9 cellular contexts compared by ENCODE assay signal in genomic region chr20:45374101-45374467, GRCh38. TPM values are rescaled to one million over a fixed set of nuclear protein-coding genes. Genes with fewer than 3 reads are reported as not detected.
DNase-seq lines count a peak whose midpoint lies in the region; ATAC-seq and TF ChIP-seq lines count a peak whose summit lies in the region.
"Had no signal": no experiment of that assay in that cellular context is flagged by ENCODE, and none has a peak within 500 bp of the region (broad histone marks: within the 10 kb centered on the region; RNA-seq: fewer than 3 reads in every experiment).

No MANE protein-coding gene starts in this region.

- peak overlapping the region; percentile 45 to 59 (median 58) for H3K4me3 ChIP-seq in right lobe of liver
- H3K4me3 ChIP-seq in testis: peak overlapping the region; percentile 48 to 51
- no peak overlapping the region for H3K4me3 ChIP-seq in lower leg skin (ENCODE audit: low read depth, poor library complexity, severe bottlenecking)

- no peak for ATAC-seq in activated CD8-positive, alpha-beta memory T cell treated with anti-CD3 and anti-CD28 coated beads, Interleukin-2, amount 10 ng/mL, durations not matched to agents 7 days and 5 days
- ATAC-seq in activated naive CD8-positive, alpha-beta T cell treated with anti-CD3 and anti-CD28 coated beads, Interleukin-2, amount 10 ng/mL, durations not matched to agents 7 days and 5 days (ENCODE audit: low read depth): no peak
- ATAC-seq in right lobe of liver: no peak

- no peaks in the 10 kb centered on the region for H3K36me3 Mint-ChIP-seq in activated CD8-positive, alpha-beta memory T cell treated with anti-CD3 and anti-CD28 coated beads, Interleukin-2, amount 10 ng/mL, durations not matched to agents 7 days and 5 days
- peaks cover 1% of the 10 kb centered on the region for H3K36me3 Mint-ChIP-seq in activated naive CD8-positive, alpha-beta T cell treated with anti-CD3 and anti-CD28 coated beads, Interleukin-2, amount 10 ng/mL, durations not matched to agents 7 days and 5 days

- intact Hi-C loops in right lobe of liver (cut with DNase I) (loop anchor here (10.0 kb wide), 2 partner anchors 51 to 71 kb away; no protein-coding TSS in a partner anchor), testis (cut with DNase I; ENCODE audit: low total_unique reads) (no loop called here), lower leg skin (cut with DNase I; ENCODE audit: low total_unique reads) (loop anchor here (5.0 kb wide), 2 partner anchors 52 to 63 kb away; no protein-coding TSS in a partner anchor)

- H3K9me3 Mint-ChIP-seq in activated CD8-positive, alpha-beta memory T cell treated with anti-CD3 and anti-CD28 coated beads, Interleukin-2, amount 10 ng/mL, durations not matched to agents 7 days and 5 days (ENCODE audit: low read depth): no peaks in the 10 kb centered on the region
- H3K9me3 Mint-ChIP-seq in activated naive CD8-positive, alpha-beta T cell treated with anti-CD3 and anti-CD28 coated beads, Interleukin-2, amount 10 ng/mL, durations not matched to agents 7 days and 5 days: no peaks in the 10 kb centered on the region

- peak overlapping the region in 1 of 3 donors; percentile 60 for H3K27ac ChIP-seq in right lobe of liver
- H3K27ac ChIP-seq in testis: no peak overlapping the region

- H3K4me1 ChIP-seq in right lobe of liver: peaks cover 0 to 7% (median 3%) of the 10 kb centered on the region in 4 donors
- H3K4me1 ChIP-seq in testis: peaks cover 3% of the 10 kb centered on the region

- peak overlapping the region; percentile 78 for H3K4me3 Mint-ChIP-seq in activated CD8-positive, alpha-beta memory T cell treated with anti-CD3 and anti-CD28 coated beads, Interleukin-2, amount 10 ng/mL, durations not matched to agents 7 days and 5 days
- H3K4me3 Mint-ChIP-seq in activated naive CD8-positive, alpha-beta T cell treated with anti-CD3 and anti-CD28 coated beads, Interleukin-2, amount 10 ng/mL, durations not matched to agents 7 days and 5 days: peak overlapping the region; percentile 86

- H3K9me3 ChIP-seq in right lobe of liver (no peaks in the 10 kb centered on the region), testis (no peaks in the 10 kb centered on the region)

- CTCF ChIA-PET in activated CD8-positive, alpha-beta memory T cell treated with anti-CD3 and anti-CD28 coated beads, Interleukin-2, amount 10 ng/mL, durations not matched to agents 7 days and 5 days (lab: Charles Lee): interaction anchor here (0.8 to 19.3 kb wide), 37 partner anchors 9 to 424 kb away, joined by 3 to 478 read pairs (median 6); partner anchors contain the start of genes DBNDD2, PIGT, SDC4 and SYS1

- TF ChIP-seq POLR2A in right lobe of liver (IDR thresholded peaks at IDR 0.05): no peak
- no peak for TF ChIP-seq POLR2A in testis (IDR thresholded peaks at IDR 0.05)
- no peak for TF ChIP-seq POLR2A in lower leg skin (IDR thresholded peaks at IDR 0.05)

- TF ChIP-seq CTCF in right lobe of liver (IDR thresholded peaks at IDR 0.05): no peak
- no peak for TF ChIP-seq CTCF in testis (IDR thresholded peaks at IDR 0.05)
- TF ChIP-seq CTCF in lower leg skin (IDR thresholded peaks at IDR 0.05): no peak

- peak overlapping the region; percentile 90 for H3K27ac Mint-ChIP-seq in activated CD8-positive, alpha-beta memory T cell treated with anti-CD3 and anti-CD28 coated beads, Interleukin-2, amount 10 ng/mL, durations not matched to agents 7 days and 5 days
- peak overlapping the region; percentile 96 for H3K27ac Mint-ChIP-seq in activated naive CD8-positive, alpha-beta T cell treated with anti-CD3 and anti-CD28 coated beads, Interleukin-2, amount 10 ng/mL, durations not matched to agents 7 days and 5 days

- H3K27me3 ChIP-seq in right lobe of liver: no peaks in the 10 kb centered on the region
- no peaks in the 10 kb centered on the region for H3K27me3 ChIP-seq in testis

- H3K4me1 Mint-ChIP-seq in activated CD8-positive, alpha-beta memory T cell treated with anti-CD3 and anti-CD28 coated beads, Interleukin-2, amount 10 ng/mL, durations not matched to agents 7 days and 5 days: peaks cover 21% of the 10 kb centered on the region
- H3K4me1 Mint-ChIP-seq in activated naive CD8-positive, alpha-beta T cell treated with anti-CD3 and anti-CD28 coated beads, Interleukin-2, amount 10 ng/mL, durations not matched to agents 7 days and 5 days: peaks cover 17% of the 10 kb centered on the region

- POLR2A ChIA-PET in activated naive CD8-positive, alpha-beta T cell treated with anti-CD3 and anti-CD28 coated beads, Interleukin-2, amount 10 ng/mL, durations not matched to agents 7 days and 5 days (lab: Charles Lee): interaction anchor here (0.7 to 5.0 kb wide), 11 partner anchors 10 to 397 kb away, joined by 3 to 49 read pairs (median 6); partner anchors contain the start of genes PIGT and SYS1

- H3K27me3 Mint-ChIP-seq in activated CD8-positive, alpha-beta memory T cell treated with anti-CD3 and anti-CD28 coated beads, Interleukin-2, amount 10 ng/mL, durations not matched to agents 7 days and 5 days: no peaks in the 10 kb centered on the region
- no peaks in the 10 kb centered on the region for H3K27me3 Mint-ChIP-seq in activated naive CD8-positive, alpha-beta T cell treated with anti-CD3 and anti-CD28 coated beads, Interleukin-2, amount 10 ng/mL, durations not matched to agents 7 days and 5 days

- H3K36me3 ChIP-seq in right lobe of liver: no peaks in the 10 kb centered on the region
- H3K36me3 ChIP-seq in testis (ENCODE audit: low read depth, missing control alignments): no peaks in the 10 kb centered on the region

- DNase-seq in activated CD8-positive, alpha-beta memory T cell treated with anti-CD3 and anti-CD28 coated beads, Interleukin-2, amount 10 ng/mL, durations not matched to agents 7 days and 5 days: no peak
- DNase-seq in activated CD8-positive, alpha-beta memory T cell treated with anti-CD3 and anti-CD28 coated beads, Interleukin-2, amount 50 U/mL, for 4 hours: no peak
- DNase-seq in activated naive CD8-positive, alpha-beta T cell treated with anti-CD3 and anti-CD28 coated beads, Interleukin-2, amount 10 ng/mL, durations not matched to agents 7 days and 5 days: no peak
- DNase-seq in right lobe of liver (no peak), testis (no peak), lower leg skin (ENCODE audit: low spot score in 2 of 2) (no peak), NCI-H2196 treated with DMSO at 0.1 percent for 48 hours (lab: John Stamatoyannopoulos, UW; ENCODE audit: unreplicated experiment) (no peak), EL (no peak)

- 57% methylated on average over 9 of the region's 9 CpGs for WGBS in right lobe of liver (ENCODE audit: insufficient coverage, low coverage, low lambda C conversion rate, missing lambda C conversion rate)
- WGBS in testis, 2 donors: 58 to 60% methylated on average over 9 of the region's 9 CpGs
- WGBS in lower leg skin, 2 donors: 58 to 62% methylated on average over 9 of the region's 9 CpGs

RNA-seq across cellular contexts. Expression of gene TP53TG5, which starts 4.0 kb away (rescaled TPM):
- under 1 TPM in 1 of 2 experiments, not detected in 1; 0.15 TPM for total RNA-seq in activated CD8-positive, alpha-beta memory T cell treated with anti-CD3 and anti-CD28 coated beads, Interleukin-2, amount 10 ng/mL, durations not matched to agents 7 days and 5 days
- total RNA-seq in activated naive CD8-positive, alpha-beta T cell treated with anti-CD3 and anti-CD28 coated beads, Interleukin-2, amount 10 ng/mL, durations not matched to agents 7 days and 5 days: not detected
- total RNA-seq in right lobe of liver: not detected
- total RNA-seq in testis: 10 to 100 TPM in 1 of 2 donors, 1 to 10 TPM in 1; 6.4 to 12.3 TPM
- 28.2 TPM for polyA plus RNA-seq in testis (ENCODE audit: insufficient read depth, low read depth, low replicate concordance)
- not detected for total RNA-seq in lower leg skin
- polyA plus RNA-seq: BJ had no signal

RNA-seq across cellular contexts. Expression of gene SYS1, which starts 11.1 kb away (rescaled TPM):
- 10 to 100 TPM; 19.6 to 24.9 TPM for total RNA-seq in activated CD8-positive, alpha-beta memory T cell treated with anti-CD3 and anti-CD28 coated beads, Interleukin-2, amount 10 ng/mL, durations not matched to agents 7 days and 5 days
- total RNA-seq in activated naive CD8-positive, alpha-beta T cell treated with anti-CD3 and anti-CD28 coated beads, Interleukin-2, amount 10 ng/mL, durations not matched to agents 7 days and 5 days: 10 to 100 TPM; 34.9 to 38.6 TPM
- total RNA-seq in right lobe of liver (10 to 100 TPM; 16.6 to 26.2 (median 20.8) TPM), testis (10 to 100 TPM; 33.1 to 34.6 TPM), lower leg skin (10 to 100 TPM; 27.3 to 46.6 (median 36.0) TPM)
- 20.0 TPM for polyA plus RNA-seq in testis (ENCODE audit: insufficient read depth, low read depth, low replicate concordance)

RNA-seq across cellular contexts. Expression of gene SDC4, which starts 25.9 kb away (rescaled TPM):
- total RNA-seq in activated CD8-positive, alpha-beta memory T cell treated with anti-CD3 and anti-CD28 coated beads, Interleukin-2, amount 10 ng/mL, durations not matched to agents 7 days and 5 days: 10 to 100 TPM; 15.0 to 50.7 TPM
- 1 to 10 TPM; 7.0 to 7.1 TPM for total RNA-seq in activated naive CD8-positive, alpha-beta T cell treated with anti-CD3 and anti-CD28 coated beads, Interleukin-2, amount 10 ng/mL, durations not matched to agents 7 days and 5 days
- total RNA-seq in right lobe of liver (100 to 1,000 TPM in 4 of 6 experiments, 10 to 100 TPM in 2; 84.3 to 373 (median 116) TPM), testis (100 to 1,000 TPM; 191 to 234 TPM), lower leg skin (100 to 1,000 TPM; 226 to 317 (median 278) TPM)
- 124 TPM for polyA plus RNA-seq in testis (ENCODE audit: insufficient read depth, low read depth, low replicate concordance)

RNA-seq across cellular contexts. Expression of gene DBNDD2, which starts 34.0 kb away (rescaled TPM):
- total RNA-seq in activated CD8-positive, alpha-beta memory T cell treated with anti-CD3 and anti-CD28 coated beads, Interleukin-2, amount 10 ng/mL, durations not matched to agents 7 days and 5 days: 1 to 10 TPM; 6.6 to 9.7 TPM
- total RNA-seq in activated naive CD8-positive, alpha-beta T cell treated with anti-CD3 and anti-CD28 coated beads, Interleukin-2, amount 10 ng/mL, durations not matched to agents 7 days and 5 days: 10 to 100 TPM; 21.1 TPM
- 1 to 10 TPM; 2.3 to 5.3 (median 3.3) TPM for total RNA-seq in right lobe of liver
- total RNA-seq in testis: 10 to 100 TPM in 1 of 2 donors, 1 to 10 TPM in 1; 7.9 to 10.0 TPM
- polyA plus RNA-seq in testis (ENCODE audit: insufficient read depth, low read depth, low replicate concordance): 39.3 TPM
- total RNA-seq in lower leg skin: 100 to 1,000 TPM in 1 of 4 donors, 10 to 100 TPM in 3; 53.2 to 115 (median 72.5) TPM

RNA-seq across cellular contexts. Expression of gene PIGT, which starts 41.9 kb away (rescaled TPM):
- 10 to 100 TPM; 68.0 to 79.2 TPM for total RNA-seq in activated CD8-positive, alpha-beta memory T cell treated with anti-CD3 and anti-CD28 coated beads, Interleukin-2, amount 10 ng/mL, durations not matched to agents 7 days and 5 days
- 10 to 100 TPM; 64.9 to 72.7 TPM for total RNA-seq in activated naive CD8-positive, alpha-beta T cell treated with anti-CD3 and anti-CD28 coated beads, Interleukin-2, amount 10 ng/mL, durations not matched to agents 7 days and 5 days
- total RNA-seq in right lobe of liver: 10 to 100 TPM; 35.7 to 58.4 (median 40.5) TPM
- 100 to 1,000 TPM; 115 to 140 TPM for total RNA-seq in testis
- polyA plus RNA-seq in testis (ENCODE audit: insufficient read depth, low read depth, low replicate concordance): 137 TPM
- total RNA-seq in lower leg skin: 10 to 100 TPM; 33.6 to 64.5 (median 45.6) TPM

Comparison
In these comparisons a context has a peak if more than half of its experiments do, and no peak if none do; other contexts are left out.
1. RNA of gene TP53TG5, which starts 4.0 kb away (total RNA-seq): 6.4 to 12.3 TPM in testis; 0.15 TPM in activated CD8-positive, alpha-beta memory T cell treated with anti-CD3 and anti-CD28 coated beads, Interleukin-2, amount 10 ng/mL, durations not matched to agents 7 days and 5 days, not detected in activated naive CD8-positive, alpha-beta T cell treated with anti-CD3 and anti-CD28 coated beads, Interleukin-2, amount 10 ng/mL, durations not matched to agents 7 days and 5 days, not detected in lower leg skin and not detected in right lobe of liver; every median in the first group is over 4 times any median in the second.